Comparison of ENCODE assay signal across 15 cellular contexts in genomic region chr17:8574687-8575086, GRCh38. TPM values are rescaled to one million over a fixed set of nuclear protein-coding genes. Genes with fewer than 3 reads are reported as not detected.
DNase-seq lines count a peak whose midpoint lies in the region; ATAC-seq, FAIRE-seq and TF ChIP-seq lines count a peak whose summit lies in the region.
"Had no signal": no experiment of that assay in that cellular context is flagged by ENCODE, and none has a peak within 500 bp of the region (broad histone marks: within the 10 kb centered on the region; RNA-seq: fewer than 3 reads in every experiment).

No MANE protein-coding gene starts in this region.

- no peak overlapping the region for H4K8ac ChIP-seq in mesendoderm (ENCODE audit: low read depth, low read length)

- no CpG with 5 or more reads among the region's 9 CpGs for WGBS in mesendoderm (ENCODE audit: extremely low coverage, insufficient coverage, low lambda C conversion rate)

- H3K27me3 ChIP-seq in RWPE2 (ENCODE audit: insufficient read depth, poor library complexity, severe bottlenecking) (no peaks in the 10 kb centered on the region), mesendoderm (ENCODE audit: insufficient read depth, low read length, poor library complexity) (no peaks in the 10 kb centered on the region)
- H3K27me3 ChIP-seq: ovary had no signal

- no peaks in the 10 kb centered on the region for H3K79me2 ChIP-seq in mesendoderm (ENCODE audit: control insufficient read depth, insufficient read depth, low read length)

- peak; percentile 24 for TF ChIP-seq CTCF in C4-2B (conservative IDR thresholded peaks at IDR 0.05)
- peak; percentile 6 for TF ChIP-seq CTCF in RWPE2 (IDR thresholded peaks at IDR 0.05; ENCODE audit: poor library complexity, severe bottlenecking)
- TF ChIP-seq CTCF in fibroblast of pulmonary artery (IDR thresholded peaks at IDR 0.05; ENCODE audit: low read length, missing control alignments), result peak; percentile 35

- no peak overlapping the region for H4K5ac ChIP-seq in mesendoderm (ENCODE audit: low read length)

- no peak overlapping the region for H2BK120ac ChIP-seq in mesendoderm (ENCODE audit: low read depth, low read length)

- no peak for DNase-seq in RWPE2 (ENCODE audit: low spot score)
- peak; percentile 43 for DNase-seq in fibroblast of pulmonary artery (ENCODE audit: low read depth)
- DNase-seq in mesendoderm, result peak; percentile 35
- DNase-seq in iPS-NIHi11 (ENCODE audit: low spot score), result no peak
- no peak for DNase-seq in GDM1 (lab: John Stamatoyannopoulos, UW)
- no peak for DNase-seq in GM12891 (ENCODE audit: insufficient read length, low spot score)
- no peak for DNase-seq in urothelium cell line (ENCODE audit: low spot score)
- DNase-seq: activated CD4-positive, alpha-beta T cell treated with anti-CD3 and anti-CD28 coated beads, Interleukin-2, amount 50 U/mL, for 1 hour; aorta; DMS153; effector memory CD4-positive, alpha-beta T cell; mammary epithelial cell; NCI-H2171 treated with DMSO at 0.1 percent for 48 hours had no signal

- H3K9ac ChIP-seq in mesendoderm (ENCODE audit: low read length), result no peak overlapping the region

- H3K4me2 ChIP-seq in mesendoderm (ENCODE audit: low read length), result no peak overlapping the region

- no peak overlapping the region for H3K23ac ChIP-seq in mesendoderm (ENCODE audit: low read length)

- no peak overlapping the region for H3K4ac ChIP-seq in mesendoderm (ENCODE audit: low read depth, low read length)

- no peak overlapping the region for H3K4me3 ChIP-seq in RWPE2 (ENCODE audit: severe bottlenecking)
- no peak overlapping the region for H3K4me3 ChIP-seq in fibroblast of pulmonary artery (replicated peaks; ENCODE audit: low read depth, low read length)
- H3K4me3 ChIP-seq in mesendoderm (ENCODE audit: low read length), result no peak overlapping the region
- H3K4me3 ChIP-seq: ovary had no signal

- no peak overlapping the region for H3K56ac ChIP-seq in mesendoderm (ENCODE audit: low read length)

- H3K36me3 ChIP-seq in RWPE2 (ENCODE audit: low read depth) (peaks cover 33% of the 10 kb centered on the region; the same call in 1 of the 2 replicates), mesendoderm (ENCODE audit: control insufficient read depth, insufficient read depth, low read length) (no peaks in the 10 kb centered on the region)
- H3K36me3 ChIP-seq: ovary had no signal

- H2BK15ac ChIP-seq in mesendoderm (replicated peaks; ENCODE audit: low read depth), result no peak overlapping the region

- H3K79me1 ChIP-seq in mesendoderm (ENCODE audit: low read length), result peaks cover 2% of the 10 kb centered on the region

- no peak for TF ChIP-seq POLR2A in GM12891 (IDR thresholded peaks at IDR 0.05; ENCODE audit: low read depth, low read length)

- H2AK5ac ChIP-seq in mesendoderm (ENCODE audit: low read length), result no peak overlapping the region

- no peak overlapping the region for H3K18ac ChIP-seq in mesendoderm (ENCODE audit: low read length)

- no peak overlapping the region for H2BK5ac ChIP-seq in mesendoderm (ENCODE audit: low read length)

- H3K4me1 ChIP-seq in RWPE2 (ENCODE audit: insufficient read depth, poor library complexity, severe bottlenecking), result no peaks in the 10 kb centered on the region
- no peaks in the 10 kb centered on the region for H3K4me1 ChIP-seq in mesendoderm (ENCODE audit: control insufficient read depth, low read depth, low read length)

- H3K9me3 ChIP-seq in RWPE2 (ENCODE audit: severe bottlenecking), result no peaks in the 10 kb centered on the region
- H3K9me3 ChIP-seq: ovary had no signal

- H3K27ac ChIP-seq in C4-2B (no peak overlapping the region), RWPE2 (ENCODE audit: poor library complexity, severe bottlenecking) (no peak overlapping the region), mesendoderm (ENCODE audit: low read depth, low read length) (no peak overlapping the region)
- H3K27ac ChIP-seq: ovary had no signal

- FAIRE-seq in GM12891 (lab: Jason Lieb, UNC), result no peak
- FAIRE-seq in urothelium cell line (lab: Jason Lieb, UNC), result no peak

- ATAC-seq in RWPE2 (ENCODE audit: low read depth), result no peak

TF ChIP-seq in GM12891, 5 proteins besides CTCF, POLR2A, EP300 and RAD21:
- TF ChIP-seq POU2F2 (IDR thresholded peaks at IDR 0.05; ENCODE audit: low read depth, low read length), result no peak
- no peak for TF ChIP-seq POLR2AphosphoS5 (IDR thresholded peaks at IDR 0.05; ENCODE audit: low read depth, low read length)
- TF ChIP-seq TAF1 (IDR thresholded peaks at IDR 0.05; ENCODE audit: low read depth, low read length), result no peak
- no peak for TF ChIP-seq SPI1 (IDR thresholded peaks at IDR 0.05; ENCODE audit: low read depth, low read length)
- no peak for TF ChIP-seq PAX5 (IDR thresholded peaks at IDR 0.05; ENCODE audit: insufficient read depth, low read length, severe bottlenecking)
TF ChIP-seq in GM12891: peak in this region for 0.

RNA-seq across cellular contexts. Expression of gene MYH10, which starts 55.8 kb away (rescaled TPM):
- 90.4 TPM for polyA plus RNA-seq in mesendoderm (2013, experiment 1 of 2)
- polyA plus RNA-seq in mesendoderm (2013, experiment 2 of 2), result 88.2 TPM
- polyA plus RNA-seq in GM12891 (2012; ENCODE audit: low read depth, missing spikeins), result 31.0 TPM

Comparison
In these comparisons a context has a peak if more than half of its experiments do, and no peak if none do; other contexts are left out.
1. DNase-seq: peak in fibroblast of pulmonary artery (single experiment) and mesendoderm (single experiment); none in RWPE2 (single experiment), iPS-NIHi11 (single experiment), GDM1 (single experiment), GM12891 (single experiment) and urothelium cell line (single experiment).
2. Peak in every context shown above with its lines, with median percentiles within 50 percentile points of each other: CTCF ChIP-seq.